Comparison of ENCODE assay signal across 2 cellular contexts in the genomic region with DNA sequence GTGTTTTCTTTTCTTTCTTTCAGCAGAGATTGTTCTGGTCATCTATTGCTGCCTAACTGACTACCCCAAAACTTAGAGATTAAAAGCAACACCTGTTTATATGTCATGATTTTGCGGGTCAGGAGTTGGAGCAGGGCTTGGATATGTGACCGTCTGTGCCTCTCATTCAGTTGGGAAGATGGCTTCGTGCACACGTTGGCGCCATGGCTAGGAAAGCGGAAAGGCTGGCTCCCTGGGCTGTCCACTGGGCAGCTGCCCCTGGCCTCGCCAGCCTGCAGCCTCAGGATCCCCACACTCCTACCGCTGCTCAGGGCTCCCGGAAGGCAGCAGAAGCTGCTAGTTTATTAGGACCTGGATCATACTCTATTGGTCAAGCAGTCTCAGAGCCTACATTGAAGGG.
TF ChIP-seq lines count a peak whose summit lies in the region.

No MANE protein-coding gene starts in this region.

TF ChIP-seq in SK-N-SH, 30 proteins besides CTCF, POLR2A, EP300 and RAD21 (continued from another document):
- TF ChIP-seq, protein P1, sequence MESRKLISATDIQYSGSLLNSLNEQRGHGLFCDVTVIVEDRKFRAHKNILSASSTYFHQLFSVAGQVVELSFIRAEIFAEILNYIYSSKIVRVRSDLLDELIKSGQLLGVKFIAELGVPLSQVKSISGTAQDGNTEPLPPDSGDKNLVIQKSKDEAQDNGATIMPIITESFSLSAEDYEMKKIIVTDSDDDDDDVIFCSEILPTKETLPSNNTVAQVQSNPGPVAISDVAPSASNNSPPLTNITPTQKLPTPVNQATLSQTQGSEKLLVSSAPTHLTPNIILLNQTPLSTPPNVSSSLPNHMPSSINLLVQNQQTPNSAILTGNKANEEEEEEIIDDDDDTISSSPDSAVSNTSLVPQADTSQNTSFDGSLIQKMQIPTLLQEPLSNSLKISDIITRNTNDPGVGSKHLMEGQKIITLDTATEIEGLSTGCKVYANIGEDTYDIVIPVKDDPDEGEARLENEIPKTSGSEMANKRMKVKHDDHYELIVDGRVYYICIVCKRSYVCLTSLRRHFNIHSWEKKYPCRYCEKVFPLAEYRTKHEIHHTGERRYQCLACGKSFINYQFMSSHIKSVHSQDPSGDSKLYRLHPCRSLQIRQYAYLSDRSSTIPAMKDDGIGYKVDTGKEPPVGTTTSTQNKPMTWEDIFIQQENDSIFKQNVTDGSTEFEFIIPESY (IDR thresholded peaks at IDR 0.05; ENCODE audit: borderline replicate concordance, low read depth) = no peak
- TF ChIP-seq, protein P2, sequence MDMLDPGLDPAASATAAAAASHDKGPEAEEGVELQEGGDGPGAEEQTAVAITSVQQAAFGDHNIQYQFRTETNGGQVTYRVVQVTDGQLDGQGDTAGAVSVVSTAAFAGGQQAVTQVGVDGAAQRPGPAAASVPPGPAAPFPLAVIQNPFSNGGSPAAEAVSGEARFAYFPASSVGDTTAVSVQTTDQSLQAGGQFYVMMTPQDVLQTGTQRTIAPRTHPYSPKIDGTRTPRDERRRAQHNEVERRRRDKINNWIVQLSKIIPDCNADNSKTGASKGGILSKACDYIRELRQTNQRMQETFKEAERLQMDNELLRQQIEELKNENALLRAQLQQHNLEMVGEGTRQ (IDR thresholded peaks at IDR 0.05; ENCODE audit: borderline replicate concordance, low read depth, low read length) = no peak
- TF ChIP-seq CHD2 (IDR thresholded peaks at IDR 0.05; ENCODE audit: low read length, partially characterized antibody) = no peak
- TF ChIP-seq ELF1 (IDR thresholded peaks at IDR 0.05) = no peak
- TF ChIP-seq RCOR1 (IDR thresholded peaks at IDR 0.05; ENCODE audit: low read length) = no peak
- TF ChIP-seq, protein P3, sequence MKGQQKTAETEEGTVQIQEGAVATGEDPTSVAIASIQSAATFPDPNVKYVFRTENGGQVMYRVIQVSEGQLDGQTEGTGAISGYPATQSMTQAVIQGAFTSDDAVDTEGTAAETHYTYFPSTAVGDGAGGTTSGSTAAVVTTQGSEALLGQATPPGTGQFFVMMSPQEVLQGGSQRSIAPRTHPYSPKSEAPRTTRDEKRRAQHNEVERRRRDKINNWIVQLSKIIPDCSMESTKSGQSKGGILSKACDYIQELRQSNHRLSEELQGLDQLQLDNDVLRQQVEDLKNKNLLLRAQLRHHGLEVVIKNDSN (IDR thresholded peaks at IDR 0.05; ENCODE audit: borderline replicate concordance, low read depth) = no peak

TF ChIP-seq in SK-N-SH treated with all-trans-retinoic acid at 6 μM for 48 hours, 23 proteins besides CTCF, POLR2A, EP300 and RAD21 (continued from another document):
- TF ChIP-seq, protein P4, sequence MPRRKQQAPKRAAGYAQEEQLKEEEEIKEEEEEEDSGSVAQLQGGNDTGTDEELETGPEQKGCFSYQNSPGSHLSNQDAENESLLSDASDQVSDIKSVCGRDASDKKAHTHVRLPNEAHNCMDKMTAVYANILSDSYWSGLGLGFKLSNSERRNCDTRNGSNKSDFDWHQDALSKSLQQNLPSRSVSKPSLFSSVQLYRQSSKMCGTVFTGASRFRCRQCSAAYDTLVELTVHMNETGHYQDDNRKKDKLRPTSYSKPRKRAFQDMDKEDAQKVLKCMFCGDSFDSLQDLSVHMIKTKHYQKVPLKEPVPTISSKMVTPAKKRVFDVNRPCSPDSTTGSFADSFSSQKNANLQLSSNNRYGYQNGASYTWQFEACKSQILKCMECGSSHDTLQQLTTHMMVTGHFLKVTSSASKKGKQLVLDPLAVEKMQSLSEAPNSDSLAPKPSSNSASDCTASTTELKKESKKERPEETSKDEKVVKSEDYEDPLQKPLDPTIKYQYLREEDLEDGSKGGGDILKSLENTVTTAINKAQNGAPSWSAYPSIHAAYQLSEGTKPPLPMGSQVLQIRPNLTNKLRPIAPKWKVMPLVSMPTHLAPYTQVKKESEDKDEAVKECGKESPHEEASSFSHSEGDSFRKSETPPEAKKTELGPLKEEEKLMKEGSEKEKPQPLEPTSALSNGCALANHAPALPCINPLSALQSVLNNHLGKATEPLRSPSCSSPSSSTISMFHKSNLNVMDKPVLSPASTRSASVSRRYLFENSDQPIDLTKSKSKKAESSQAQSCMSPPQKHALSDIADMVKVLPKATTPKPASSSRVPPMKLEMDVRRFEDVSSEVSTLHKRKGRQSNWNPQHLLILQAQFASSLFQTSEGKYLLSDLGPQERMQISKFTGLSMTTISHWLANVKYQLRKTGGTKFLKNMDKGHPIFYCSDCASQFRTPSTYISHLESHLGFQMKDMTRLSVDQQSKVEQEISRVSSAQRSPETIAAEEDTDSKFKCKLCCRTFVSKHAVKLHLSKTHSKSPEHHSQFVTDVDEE (CRISPR knock-in tag; IDR thresholded peaks at IDR 0.05) = no peak
- TF ChIP-seq, protein P5, sequence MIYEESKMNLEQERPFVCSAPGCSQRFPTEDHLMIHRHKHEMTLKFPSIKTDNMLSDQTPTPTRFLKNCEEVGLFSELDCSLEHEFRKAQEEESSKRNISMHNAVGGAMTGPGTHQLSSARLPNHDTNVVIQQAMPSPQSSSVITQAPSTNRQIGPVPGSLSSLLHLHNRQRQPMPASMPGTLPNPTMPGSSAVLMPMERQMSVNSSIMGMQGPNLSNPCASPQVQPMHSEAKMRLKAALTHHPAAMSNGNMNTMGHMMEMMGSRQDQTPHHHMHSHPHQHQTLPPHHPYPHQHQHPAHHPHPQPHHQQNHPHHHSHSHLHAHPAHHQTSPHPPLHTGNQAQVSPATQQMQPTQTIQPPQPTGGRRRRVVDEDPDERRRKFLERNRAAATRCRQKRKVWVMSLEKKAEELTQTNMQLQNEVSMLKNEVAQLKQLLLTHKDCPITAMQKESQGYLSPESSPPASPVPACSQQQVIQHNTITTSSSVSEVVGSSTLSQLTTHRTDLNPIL (CRISPR knock-in tag; IDR thresholded peaks at IDR 0.05; ENCODE audit: low read depth) = no peak
- TF ChIP-seq ISL1 (CRISPR knock-in tag; IDR thresholded peaks at IDR 0.05) (no peak), SNAI2 (CRISPR knock-in tag; IDR thresholded peaks at IDR 0.05) (no peak), CSDC2 (CRISPR knock-in tag; IDR thresholded peaks at IDR 0.05) (no peak), RARB (CRISPR knock-in tag; IDR thresholded peaks at IDR 0.05) (no peak), BACH2 (CRISPR knock-in tag; IDR thresholded peaks at IDR 0.05; ENCODE audit: borderline replicate concordance) (no peak), PPARA (CRISPR knock-in tag; IDR thresholded peaks at IDR 0.05; ENCODE audit: borderline replicate concordance) (no peak), TOX (CRISPR knock-in tag; IDR thresholded peaks at IDR 0.05; ENCODE audit: borderline replicate concordance) (no peak)
- TF ChIP-seq, protein P6, sequence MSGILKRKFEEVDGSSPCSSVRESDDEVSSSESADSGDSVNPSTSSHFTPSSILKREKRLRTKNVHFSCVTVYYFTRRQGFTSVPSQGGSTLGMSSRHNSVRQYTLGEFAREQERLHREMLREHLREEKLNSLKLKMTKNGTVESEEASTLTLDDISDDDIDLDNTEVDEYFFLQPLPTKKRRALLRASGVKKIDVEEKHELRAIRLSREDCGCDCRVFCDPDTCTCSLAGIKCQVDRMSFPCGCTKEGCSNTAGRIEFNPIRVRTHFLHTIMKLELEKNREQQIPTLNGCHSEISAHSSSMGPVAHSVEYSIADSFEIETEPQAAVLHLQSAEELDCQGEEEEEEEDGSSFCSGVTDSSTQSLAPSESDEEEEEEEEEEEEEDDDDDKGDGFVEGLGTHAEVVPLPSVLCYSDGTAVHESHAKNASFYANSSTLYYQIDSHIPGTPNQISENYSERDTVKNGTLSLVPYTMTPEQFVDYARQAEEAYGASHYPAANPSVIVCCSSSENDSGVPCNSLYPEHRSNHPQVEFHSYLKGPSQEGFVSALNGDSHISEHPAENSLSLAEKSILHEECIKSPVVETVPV (CRISPR knock-in tag; IDR thresholded peaks at IDR 0.05) = no peak
